9 cellular contexts compared by ENCODE assay signal in the genomic region with DNA sequence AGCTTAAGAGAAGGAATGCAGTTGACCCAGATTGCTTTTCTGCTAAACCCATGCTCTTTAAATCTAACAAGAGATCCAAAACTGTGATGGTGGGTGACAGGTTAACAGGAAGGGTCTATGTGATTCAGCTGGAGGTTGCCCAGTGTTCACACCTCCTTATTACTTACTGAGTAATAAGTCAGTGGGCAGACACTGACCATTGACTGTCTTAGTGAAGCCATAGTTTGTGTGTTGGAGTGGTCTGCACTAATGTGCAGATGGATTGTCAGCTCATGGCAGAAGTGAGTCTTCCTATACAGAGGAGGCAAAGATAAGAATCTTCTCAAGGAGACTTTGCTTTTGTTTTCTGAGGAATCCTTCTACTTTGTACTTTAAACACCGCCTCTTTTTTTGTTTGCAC. TPM values are rescaled to one million over a fixed set of nuclear protein-coding genes. Genes with fewer than 3 reads are reported as not detected.
DNase-seq lines count a peak whose midpoint lies in the region; ATAC-seq and TF ChIP-seq lines count a peak whose summit lies in the region.
"Had no signal": no experiment of that assay in that cellular context is flagged by ENCODE, and none has a peak within 500 bp of the region (broad histone marks: within the 10 kb centered on the region; RNA-seq: fewer than 3 reads in every experiment).

No MANE protein-coding gene starts in this region.

- H3K27me3 ChIP-seq in Peyer's patch (no peaks in the 10 kb centered on the region), esophagus muscularis mucosa (no peaks in the 10 kb centered on the region)

- 81% methylated on average over 1 of the region's 1 CpG for WGBS in esophagus muscularis mucosa

- H3K9ac ChIP-seq in ES-I3 (ENCODE audit: low read depth, low read length): peak overlapping the region; percentile 87; the same call in 1 of the 2 replicates

- no peak for DNase-seq in Peyer's patch
- DNase-seq in esophagus muscularis mucosa (ENCODE audit: extremely low spot score): no peak
- peak; percentile 42 for DNase-seq in renal cortical epithelial cell (ENCODE audit: low read depth)
- no peak for DNase-seq in foreskin melanocyte
- DNase-seq in SKM-1 (lab: John Stamatoyannopoulos, UW; ENCODE audit: unreplicated experiment): no peak
- no peak for DNase-seq in mesenteric fat pad (ENCODE audit: low spot score)
- DNase-seq: stimulated activated CD8-positive, alpha-beta memory T cell treated with anti-CD3 and anti-CD28 coated beads, Interleukin-4, amount 100 ng/mL, for 48 hours had no signal

- TF ChIP-seq CTCF in Peyer's patch (IDR thresholded peaks at IDR 0.05) (no peak), esophagus muscularis mucosa (IDR thresholded peaks at IDR 0.05) (no peak)

- ATAC-seq in HG02798 (IDR thresholded peaks at IDR 0.05; ENCODE audit: poor library complexity, unreplicated experiment): no peak

- peak overlapping the region in 2 of 4 donors; percentile 78 to 94 for H3K4me3 ChIP-seq in Peyer's patch
- H3K4me3 ChIP-seq in esophagus muscularis mucosa: peak overlapping the region; percentile 92 to 94 (median 94)

- H3K9me3 ChIP-seq in ES-I3 (ENCODE audit: control insufficient read depth, insufficient read depth, low read length) (no peaks in the 10 kb centered on the region), Peyer's patch (no peaks in the 10 kb centered on the region), esophagus muscularis mucosa (no peaks in the 10 kb centered on the region)

- no peak for TF ChIP-seq EP300 in esophagus muscularis mucosa (IDR thresholded peaks at IDR 0.05)

- no peak for TF ChIP-seq POLR2A in Peyer's patch (IDR thresholded peaks at IDR 0.05)
- no peak for TF ChIP-seq POLR2A in esophagus muscularis mucosa (IDR thresholded peaks at IDR 0.05; ENCODE audit: low read depth)

- H3K4me1 ChIP-seq in ES-I3 (ENCODE audit: insufficient read depth, low read length) (0 out of 2 replicates have a peak, but pooled peaks cover 7% of the 10 kb centered on the region), Peyer's patch (peaks cover 0 to 24% (median 12%) of the 10 kb centered on the region in 4 donors), esophagus muscularis mucosa (peaks cover 19 to 34% (median 29%) of the 10 kb centered on the region in 4 donors)

- peak overlapping the region; percentile 86 to 98 (median 93) for H3K27ac ChIP-seq in Peyer's patch
- H3K27ac ChIP-seq in esophagus muscularis mucosa (replicated peaks in 1 of 4): peak overlapping the region; percentile 93 to 98 (median 95)

- H3K36me3 ChIP-seq in ES-I3 (ENCODE audit: insufficient read depth, low read length) (no peaks in the 10 kb centered on the region), Peyer's patch (no peaks in the 10 kb centered on the region), esophagus muscularis mucosa (no peaks in the 10 kb centered on the region)

- intact Hi-C loops in esophagus muscularis mucosa (cut with DNase I): loop anchor here (2.0 to 10.0 kb wide), 4 partner anchors 18 to 288 kb away; partner anchors contain the start of genes DCK, GRSF1, MOB1B and UTP3

RNA-seq across cellular contexts. Expression of gene RUFY3, which starts 15.2 kb away (rescaled TPM):
- 100 to 1,000 TPM in 1 of 4 donors, 10 to 100 TPM in 3; 36.1 to 113 (median 47.1) TPM for total RNA-seq in Peyer's patch
- total RNA-seq in esophagus muscularis mucosa: 10 to 100 TPM; 30.5 to 51.9 (median 33.2) TPM
- total RNA-seq in renal cortical epithelial cell: 37.9 and 74.9 TPM in 2 replicates
- total RNA-seq in mesenteric fat pad: 54.8 TPM

RNA-seq across cellular contexts. Expression of gene UTP3, which starts 18.2 kb away (rescaled TPM):
- total RNA-seq in Peyer's patch (10 to 100 TPM; 13.3 to 37.1 (median 15.6) TPM), esophagus muscularis mucosa (10 to 100 TPM; 19.9 to 31.3 (median 21.8) TPM), renal cortical epithelial cell (15.1 and 47.4 TPM in 2 replicates), mesenteric fat pad (26.1 TPM)

RNA-seq across cellular contexts. Expression of gene JCHAIN, which starts 40.2 kb away (rescaled TPM):
- total RNA-seq in Peyer's patch (100 to 1,000 TPM in 2 of 4 donors, 10 to 100 TPM in 2; 15.9 to 326 (median 89.6) TPM), esophagus muscularis mucosa (10 to 100 TPM in 1 of 4 donors, 1 to 10 TPM in 3; 2.1 to 18.6 (median 3.9) TPM), renal cortical epithelial cell (0.30 TPM in 1 of 2 replicates, not detected in the other), mesenteric fat pad (9.4 TPM)
